ENCODE assay signal across 11 cellular contexts in genomic region chr2:80624062-80624461, GRCh38.
"Had no signal": no experiment of that assay in that cellular context is flagged by ENCODE, and none has a peak within 500 bp of the region (broad histone marks: within the 10 kb centered on the region; RNA-seq: fewer than 3 reads in every experiment).

No MANE protein-coding gene starts in this region.

- H3K4me2 ChIP-seq: GM23338 had no signal

- H3K9me3 ChIP-seq: HAP-1 had no signal

- H3K27ac ChIP-seq: GM23248 had no signal

- H3K9ac ChIP-seq: GM23248 had no signal

- H3K4me3 ChIP-seq: GM23248, GM23338, HAP-1 had no signal

- H3K4me1 ChIP-seq: HAP-1 had no signal

- DNase-seq: GM23248, GOT3, H7, H9, HCEC 1CT, HFFc6 had no signal

- ATAC-seq: GM23338, HCT116 had no signal

- FAIRE-seq: H1, H54 had no signal

- H3K36me3 ChIP-seq: HAP-1 had no signal

- H2AFZ ChIP-seq: GM23248, GM23338 had no signal
